In genomic region chr2:209499071-209499470, GRCh38 we compare ENCODE assay signal across 24 cellular contexts.
DNase-seq lines count a peak whose midpoint lies in the region; ATAC-seq, FAIRE-seq and TF ChIP-seq lines count a peak whose summit lies in the region.
"Had no signal": no experiment of that assay in that cellular context is flagged by ENCODE, and none has a peak within 500 bp of the region (broad histone marks: within the 10 kb centered on the region; RNA-seq: fewer than 3 reads in every experiment).

No MANE protein-coding gene starts in this region.

- H3K4me3 ChIP-seq in AG10803 (ENCODE audit: low read length) (no peak overlapping the region), astrocyte (ENCODE audit: insufficient read depth, low read depth, low read length) (no peak overlapping the region), fibroblast of the aortic adventitia (ENCODE audit: low read depth, low read length) (no peak overlapping the region)
- H3K4me3 ChIP-seq: smooth muscle cell, tibial artery had no signal

- no peaks in the 10 kb centered on the region for H3K27me3 ChIP-seq in astrocyte (ENCODE audit: insufficient read depth, low read length)
- H3K27me3 ChIP-seq: tibial artery had no signal

- peak overlapping the region; percentile 69 for H3K27ac Mint-ChIP-seq in astrocyte (ENCODE audit: unreplicated experiment)
- H3K27ac Mint-ChIP-seq: effector memory CD8-positive, alpha-beta T cell; T-helper 2 cell treated with Interferon-gamma antibody and Interleukin-4, amounts not matched to agents 5 μg/mL and 100 μg/mL, for 36 hours had no signal

- H2AFZ ChIP-seq in astrocyte (ENCODE audit: low read depth, low read length): no peak overlapping the region

- no peak overlapping the region for H3K4me2 ChIP-seq in astrocyte (ENCODE audit: low read length)
- H3K4me2 ChIP-seq: SK-N-SH, smooth muscle cell had no signal

- H4K20me1 ChIP-seq in astrocyte (ENCODE audit: insufficient read depth, low read length): no peaks in the 10 kb centered on the region

- H3K27ac ChIP-seq in astrocyte (ENCODE audit: low read depth, low read length): peak overlapping the region; percentile 67
- H3K27ac ChIP-seq: tibial artery had no signal

- H3K27me3 Mint-ChIP-seq in astrocyte (ENCODE audit: low read depth, unreplicated experiment): no peaks in the 10 kb centered on the region
- H3K27me3 Mint-ChIP-seq: effector memory CD8-positive, alpha-beta T cell had no signal

- no peak for TF ChIP-seq CTCF in AG10803 (conservative IDR thresholded peaks at IDR 0.05; ENCODE audit: low read length)
- TF ChIP-seq CTCF in astrocyte (IDR thresholded peaks at IDR 0.05; ENCODE audit: insufficient read depth, low read depth, low read length): no peak
- no peak for TF ChIP-seq CTCF in fibroblast of the aortic adventitia (IDR thresholded peaks at IDR 0.05; ENCODE audit: insufficient read depth, low read length)

- no peak overlapping the region for H3K9ac ChIP-seq in astrocyte (ENCODE audit: low read length)
- H3K9ac ChIP-seq: SK-N-SH had no signal

- H3K36me3 ChIP-seq in astrocyte (ENCODE audit: insufficient read depth, low read length): no peaks in the 10 kb centered on the region

- no peak overlapping the region for H3K4me3 Mint-ChIP-seq in astrocyte (ENCODE audit: unreplicated experiment)
- H3K4me3 Mint-ChIP-seq: effector memory CD8-positive, alpha-beta T cell; T-helper 2 cell treated with Interferon-gamma antibody and Interleukin-4, amounts not matched to agents 5 μg/mL and 100 μg/mL, for 36 hours had no signal

- peaks cover 9% of the 10 kb centered on the region for H3K36me3 Mint-ChIP-seq in astrocyte (ENCODE audit: low read depth, unreplicated experiment)

- H3K9me3 Mint-ChIP-seq in astrocyte (ENCODE audit: unreplicated experiment): peaks cover 18% of the 10 kb centered on the region
- H3K9me3 Mint-ChIP-seq: T-helper 2 cell treated with Interferon-gamma antibody and Interleukin-4, amounts not matched to agents 5 μg/mL and 100 μg/mL, for 36 hours had no signal

- FAIRE-seq in astrocyte (lab: Jason Lieb, UNC): no peak
- FAIRE-seq: HepG2 had no signal

- DNase-seq in AG10803 (ENCODE audit: low read depth) (peak; percentile 23), KBM-7 (peak; percentile 21), astrocyte (ENCODE audit: low read depth) (peak; percentile 30), fibroblast of the aortic adventitia (ENCODE audit: low read depth) (peak; percentile 51)
- DNase-seq: activated naive CD4-positive, alpha-beta T cell treated with anti-CD3 and anti-CD28 coated beads, Interleukin-2, amount 50 U/mL, for 16 hours; activated T-cell treated with anti-CD3 and anti-CD28 coated beads, Interleukin-2, amount 50 U/mL, for 48 hours; aorta; DND-41; effector memory CD8-positive, alpha-beta T cell; left ventricle myocardium superior; NCI-H187; NCI-H345; RPMI8226; SK-N-SH; stimulated activated CD4-positive, alpha-beta T cell treated with anti-CD3 and anti-CD28 coated beads, Interleukin-4, amount 100 ng/mL, for 1 hour; stimulated activated naive CD8-positive, alpha-beta T cell treated with anti-CD3 and anti-CD28 coated beads, Interleukin-15, Interleukin-2, amounts not matched to agents 100 U/mL and 50 U/mL, for 24 hours; tibial artery had no signal

- peaks cover 18% of the 10 kb centered on the region for H3K4me1 ChIP-seq in astrocyte (ENCODE audit: insufficient read depth, low read length)

- H3K4me1 Mint-ChIP-seq in astrocyte (ENCODE audit: low read depth, unreplicated experiment): peaks cover 26% of the 10 kb centered on the region

- no peaks in the 10 kb centered on the region for H3K79me2 ChIP-seq in astrocyte (ENCODE audit: insufficient read depth, low read length)

- ATAC-seq in GM19467 (IDR thresholded peaks at IDR 0.05; ENCODE audit: unreplicated experiment) (no peak), GM21515 (IDR thresholded peaks at IDR 0.05; ENCODE audit: unreplicated experiment) (no peak), GM18520 (IDR thresholded peaks at IDR 0.05; ENCODE audit: unreplicated experiment) (no peak), HG03139 (IDR thresholded peaks at IDR 0.05; ENCODE audit: unreplicated experiment) (no peak)
- ATAC-seq: effector memory CD8-positive, alpha-beta T cell; HepG2; left ventricle myocardium superior; stimulated activated naive CD8-positive, alpha-beta T cell treated with anti-CD3 and anti-CD28 coated beads, Interleukin-15, Interleukin-2, amounts not matched to agents 100 U/mL and 50 U/mL, for 24 hours had no signal

- H3K9me3 ChIP-seq in astrocyte (ENCODE audit: insufficient read depth, low read depth, low read length): no peaks in the 10 kb centered on the region
- H3K9me3 ChIP-seq: SK-N-SH had no signal

- in situ Hi-C loops in KBM-7 (cut with MboI; ENCODE audit: low pct_unique_long_range_greater_than_20kb, low sequenced_read_pairs): no loop called here
